ENCODE assay signal across 28 cellular contexts in the genomic region with DNA sequence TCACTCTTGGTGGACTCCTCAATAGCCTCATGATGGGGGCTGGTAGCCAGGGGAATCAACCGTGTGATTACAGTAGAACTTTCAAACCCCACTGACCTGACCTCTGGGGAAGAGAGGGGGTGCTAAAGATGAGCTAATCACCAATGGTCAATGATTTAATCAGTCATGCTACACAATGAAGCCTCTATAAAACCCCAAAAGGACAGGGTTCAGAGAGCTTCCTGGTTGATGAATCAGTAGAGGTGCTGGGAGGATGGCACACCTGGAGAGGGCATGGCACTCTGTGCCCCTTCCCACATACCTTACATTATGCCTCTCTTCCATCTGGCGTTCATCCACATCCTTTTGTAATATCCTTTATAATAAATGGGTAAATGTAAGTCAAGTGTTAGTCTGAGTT. TPM values are rescaled to one million over a fixed set of nuclear protein-coding genes. Genes with fewer than 3 reads are reported as not detected.
DNase-seq lines count a peak whose midpoint lies in the region; ATAC-seq and TF ChIP-seq lines count a peak whose summit lies in the region.
"Had no signal": no experiment of that assay in that cellular context is flagged by ENCODE, and none has a peak within 500 bp of the region (broad histone marks: within the 10 kb centered on the region; RNA-seq: fewer than 3 reads in every experiment).

No MANE protein-coding gene starts in this region.

- POLR2A ChIA-PET in PC-3 (lab: Charles Lee; ENCODE audit: unreplicated experiment), result interaction anchor here (0.6 to 1.1 kb wide), 4 partner anchors 19 to 76 kb away, joined by 3 to 7 read pairs (median 4); no protein-coding TSS in a partner anchor

- H4K20me1 ChIP-seq in PC-3 (ENCODE audit: low read length), result no peaks in the 10 kb centered on the region

- intact Hi-C loops in left ventricle myocardium inferior (cut with micrococcal nuclease) (no loop called here), Right ventricle myocardium inferior (cut with DNase I) (no loop called here), PC-3 (cut with micrococcal nuclease) (loop anchor here (2.0 kb wide), 1 partner anchor 69 kb away; no protein-coding TSS in a partner anchor), prostate gland (cut with DNase I) (no loop called here)

- H3F3A ChIP-seq in PC-3 (ENCODE audit: low read length, unreplicated experiment), result peaks cover 17% of the 10 kb centered on the region

- ATAC-seq in Right ventricle myocardium inferior (no peak), PC-3 (peak; percentile 9)
- ATAC-seq: CD8-positive, alpha-beta T cell; GM23338 had no signal

- H3K4me3 ChIP-seq in left ventricle myocardium inferior (no peak overlapping the region), PC-3 (ENCODE audit: low read length) (no peak overlapping the region), prostate gland (no peak overlapping the region), brain microvascular endothelial cell (ENCODE audit: low read depth, low read length) (no peak overlapping the region)
- H3K4me3 ChIP-seq: GM23338, Peyer's patch had no signal

- H3K27ac ChIP-seq in left ventricle myocardium inferior (replicated peaks) (peak overlapping the region; percentile 10), PC-3 (ENCODE audit: low read length) (peak overlapping the region; percentile 82), epithelial cell of prostate (peak overlapping the region; percentile 93), prostate gland (no peak overlapping the region), brain microvascular endothelial cell (no peak overlapping the region)
- H3K27ac ChIP-seq: C4-2B, Peyer's patch had no signal

- BruUV-seq in PC-3 (replicated peaks; lab: Mats Ljungman, UMichigan), result no TSS peak

- H3K9me3 ChIP-seq in left ventricle myocardium inferior (replicated peaks) (no peaks in the 10 kb centered on the region), PC-3 (ENCODE audit: low read length) (no peaks in the 10 kb centered on the region), prostate gland (no peaks in the 10 kb centered on the region)
- H3K9me3 ChIP-seq: Caco-2, Peyer's patch, SK-N-SH had no signal

- CTCF ChIA-PET in PC-3 (lab: Charles Lee), result interaction anchor here (1.2 to 2.5 kb wide), 3 partner anchors 9 to 341 kb away, joined by 3 to 16 read pairs (median 11); a partner anchor contains a TSS

- DNase-seq in left ventricle myocardium inferior (no peak), Right ventricle myocardium inferior (ENCODE audit: missing footprints) (no peak), PC-3 (peak; percentile 95), epithelial cell of prostate (ENCODE audit: low read depth, low spot score) (no peak), prostate gland (ENCODE audit: low spot score) (no peak), brain microvascular endothelial cell (no peak), epidermal melanocyte (ENCODE audit: insufficient read length, low spot score) (no peak)
- DNase-seq: Caco-2; CD8-positive, alpha-beta T cell; DMS 273 treated with DMSO at 0.1 percent for 48 hours; H9; HFFc6; IMR-90; KG1; MM.1S; NCI-H1417 treated with DMSO at 0.1 percent for 48 hours; NCI-H1694 treated with DMSO at 0.1 percent for 48 hours; NCI-H2081 treated with DMSO at 0.1 percent for 48 hours; NCI-H446; NCI-H524 treated with DMSO at 0.1 percent for 48 hours; NCI-H774; Peyer's patch; SK-N-SH; SW 1271; T-helper 2 cell had no signal

- H3K27me3 ChIP-seq in left ventricle myocardium inferior (ENCODE audit: low read depth) (no peaks in the 10 kb centered on the region), PC-3 (ENCODE audit: low read length) (no peaks in the 10 kb centered on the region), prostate gland (replicated peaks; ENCODE audit: insufficient read depth) (no peaks in the 10 kb centered on the region), brain microvascular endothelial cell (replicated peaks) (no peaks in the 10 kb centered on the region)
- H3K27me3 ChIP-seq: Peyer's patch had no signal

- TF ChIP-seq POLR2A in prostate gland (IDR thresholded peaks at IDR 0.05), result no peak

- H3K9ac ChIP-seq in PC-3 (ENCODE audit: low read length), result peak overlapping the region; percentile 50; the same call in 1 of the 2 replicates
- H3K9ac ChIP-seq: SK-N-SH had no signal

- no peak for TF ChIP-seq CTCF in left ventricle myocardium inferior (IDR thresholded peaks at IDR 0.05; ENCODE audit: borderline replicate concordance)
- no peak for TF ChIP-seq CTCF in PC-3 (conservative IDR thresholded peaks at IDR 0.05; ENCODE audit: low read depth, low read length)
- TF ChIP-seq CTCF in prostate gland (IDR thresholded peaks at IDR 0.05), result no peak
- TF ChIP-seq CTCF in brain microvascular endothelial cell (IDR thresholded peaks at IDR 0.05; ENCODE audit: low read depth, low read length, missing control alignments), result no peak

- H3K36me3 ChIP-seq in left ventricle myocardium inferior (no peaks in the 10 kb centered on the region), PC-3 (ENCODE audit: low read depth, low read length) (peaks cover 5% of the 10 kb centered on the region; the same call in 1 of the 2 replicates), prostate gland (no peaks in the 10 kb centered on the region), brain microvascular endothelial cell (replicated peaks) (no peaks in the 10 kb centered on the region)
- H3K36me3 ChIP-seq: Peyer's patch had no signal

- no peaks in the 10 kb centered on the region for H3K79me2 ChIP-seq in PC-3 (ENCODE audit: low read length)

- H3K9me2 ChIP-seq in PC-3 (replicated peaks; ENCODE audit: low read length), result no peaks in the 10 kb centered on the region
- H3K9me2 ChIP-seq: SK-N-SH had no signal

- 71% methylated on average over 2 of the region's 2 CpGs for WGBS in prostate gland

- H2AFZ ChIP-seq in PC-3 (ENCODE audit: low read length), result no peak overlapping the region
- H2AFZ ChIP-seq: GM23338 had no signal

- H3K4me1 ChIP-seq in left ventricle myocardium inferior, result peaks cover 43% of the 10 kb centered on the region
- peaks cover 53% of the 10 kb centered on the region for H3K4me1 ChIP-seq in PC-3 (ENCODE audit: insufficient read depth, low read length)
- H3K4me1 ChIP-seq in prostate gland (replicated peaks), result no peaks in the 10 kb centered on the region
- H3K4me1 ChIP-seq: Caco-2, Peyer's patch had no signal

- H3K4me2 ChIP-seq in PC-3 (ENCODE audit: low read length), result peak overlapping the region; percentile 58
- H3K4me2 ChIP-seq: GM23338, SK-N-SH had no signal

- in situ Hi-C loops in brain microvascular endothelial cell (cut with HindIII; ENCODE audit: low pct_ligation_motif_present, low sequenced_read_pairs), result no loop called here

RNA-seq across cellular contexts. Expression of a gene that starts 8.9 kb away (rescaled TPM):
- total RNA-seq in left ventricle myocardium inferior (9.4 TPM), Right ventricle myocardium inferior (14.6 TPM), PC-3 (2014; rRNA removed) (32.0 and 40.0 TPM in 2 replicates), prostate gland (10 to 100 TPM in 1 of 2 donors, 1 to 10 TPM in 1; 6.2 to 69.1 TPM)
- total RNA-seq: B cell; CD8-positive, alpha-beta T cell; H9 had no signal

Comparison
In these comparisons a context has a peak if more than half of its experiments do, and no peak if none do; other contexts are left out.
1. H3K27ac ChIP-seq: peak in left ventricle myocardium inferior (single experiment), PC-3 (single experiment) and epithelial cell of prostate (single experiment); none in prostate gland (0 of 2) and brain microvascular endothelial cell (single experiment).